In genomic region chr19:4343056-4343844, GRCh38 we compare ENCODE assay signal across 8 cellular contexts. TPM values are rescaled to one million over a fixed set of nuclear protein-coding genes. Genes with fewer than 3 reads are reported as not detected.
DNase-seq lines count a peak whose midpoint lies in the region; ATAC-seq and TF ChIP-seq lines count a peak whose summit lies in the region.

Gene MPND, plus strand, starts transcription at chr19:4343562. Its CDS starts 32 bp downstream, at chr19:4343594.

- peak in 1 of 3 donors; percentile 33 for TF ChIP-seq POLR2A in body of pancreas (IDR thresholded peaks at IDR 0.05)

- intact Hi-C loops in body of pancreas (cut with DNase I), result no loop called here

- ATAC-seq in GM18502 (IDR thresholded peaks at IDR 0.05; ENCODE audit: poor library complexity, unreplicated experiment) (peak; percentile 55), HG02885 (IDR thresholded peaks at IDR 0.05; ENCODE audit: poor library complexity, unreplicated experiment) (peak; percentile 66), body of pancreas (peak; percentile 71)

- peaks cover 52% of the 10 kb centered on the region for H3K4me1 ChIP-seq in body of pancreas
- peaks cover 4% of the 10 kb centered on the region for H3K4me1 ChIP-seq in iPS-18a (ENCODE audit: control insufficient read depth, low read depth, low read length)
- peaks cover 18 to 27% (median 20%) of the 10 kb centered on the region in 3 donors for H3K4me1 ChIP-seq in skeletal muscle tissue (ENCODE audit: control insufficient read depth in 3 of 3, insufficient read depth in 3 of 3, low read length in 3 of 3)

- H3K9me3 ChIP-seq in body of pancreas, result no peaks in the 10 kb centered on the region
- no peaks in the 10 kb centered on the region for H3K9me3 ChIP-seq in iPS-18a (ENCODE audit: control insufficient read depth, low read depth, low read length)
- no peaks in the 10 kb centered on the region for H3K9me3 ChIP-seq in skeletal muscle tissue (ENCODE audit: control insufficient read depth in 3 of 3, low read length in 3 of 3)

- 0% methylated on average over 10 to 59 of the region's 80 CpGs for WGBS in body of pancreas, 2 donors

- H3K36me3 ChIP-seq in body of pancreas (replicated peaks in 1 of 2; ENCODE audit: insufficient read depth in 1 of 2, low read depth in 2 of 2) (no peaks in the 10 kb centered on the region), iPS-18a (ENCODE audit: control insufficient read depth, low read depth, low read length) (peaks cover 4% of the 10 kb centered on the region), skeletal muscle tissue (ENCODE audit: control insufficient read depth in 3 of 3, insufficient read depth in 3 of 3, low read length in 3 of 3) (peaks cover 0 to 4% (median 4%) of the 10 kb centered on the region in 3 donors)

- DNase-seq in NCI-H2029 (lab: John Stamatoyannopoulos, UW), result peak; percentile 79
- DNase-seq in UCSD-AML1 (lab: John Stamatoyannopoulos, UW; ENCODE audit: unreplicated experiment), result peak; percentile 89
- peak; percentile 89 to 93 (median 90) for DNase-seq in body of pancreas
- DNase-seq in 8988T, result no peak

- TF ChIP-seq CTCF in body of pancreas (IDR thresholded peaks at IDR 0.05), result peak in 4 of 7 experiments; percentile 35 to 50 (median 45)

- H3K4me3 ChIP-seq in body of pancreas, result peak within 1 kb of the TSS in 1 of 2 donors; percentile 40
- peak within 1 kb of the TSS; percentile 89 for H3K4me3 ChIP-seq in iPS-18a (ENCODE audit: low read length)
- peak within 1 kb of the TSS; percentile 89 to 97 (median 94) for H3K4me3 ChIP-seq in skeletal muscle tissue (ENCODE audit: low read length in 3 of 3)

- peak within 1 kb of the TSS; percentile 97 for H3K9ac ChIP-seq in iPS-18a (ENCODE audit: low read length)
- peak within 1 kb of the TSS; percentile 80 to 95 (median 88) for H3K9ac ChIP-seq in skeletal muscle tissue (ENCODE audit: low read depth in 1 of 3, low read length in 3 of 3)

- no peaks in the 10 kb centered on the region for H3K27me3 ChIP-seq in body of pancreas
- H3K27me3 ChIP-seq in iPS-18a (ENCODE audit: control insufficient read depth, insufficient read depth, low read length), result no peaks in the 10 kb centered on the region
- no peaks in the 10 kb centered on the region for H3K27me3 ChIP-seq in skeletal muscle tissue (ENCODE audit: control insufficient read depth in 3 of 3, insufficient read depth in 3 of 3, low read length in 3 of 3)

- H3K27ac ChIP-seq in body of pancreas (peak within 1 kb of the TSS; percentile 74 to 99 (median 86)), iPS-18a (ENCODE audit: low read length) (peak within 1 kb of the TSS; percentile 98), skeletal muscle tissue (ENCODE audit: low read depth, low read length) (peak within 1 kb of the TSS; percentile 90)

RNA-seq across cellular contexts. Expression of gene MPND, which starts in this region (rescaled TPM):
- total RNA-seq in body of pancreas, result 1 to 10 TPM in 1 of 2 donors, under 1 TPM in 1; 0.99 to 7.5 TPM
- 5.7 TPM for total RNA-seq in skeletal muscle tissue
